Comparison of ENCODE assay signal across 1 cellular context in the genomic region with DNA sequence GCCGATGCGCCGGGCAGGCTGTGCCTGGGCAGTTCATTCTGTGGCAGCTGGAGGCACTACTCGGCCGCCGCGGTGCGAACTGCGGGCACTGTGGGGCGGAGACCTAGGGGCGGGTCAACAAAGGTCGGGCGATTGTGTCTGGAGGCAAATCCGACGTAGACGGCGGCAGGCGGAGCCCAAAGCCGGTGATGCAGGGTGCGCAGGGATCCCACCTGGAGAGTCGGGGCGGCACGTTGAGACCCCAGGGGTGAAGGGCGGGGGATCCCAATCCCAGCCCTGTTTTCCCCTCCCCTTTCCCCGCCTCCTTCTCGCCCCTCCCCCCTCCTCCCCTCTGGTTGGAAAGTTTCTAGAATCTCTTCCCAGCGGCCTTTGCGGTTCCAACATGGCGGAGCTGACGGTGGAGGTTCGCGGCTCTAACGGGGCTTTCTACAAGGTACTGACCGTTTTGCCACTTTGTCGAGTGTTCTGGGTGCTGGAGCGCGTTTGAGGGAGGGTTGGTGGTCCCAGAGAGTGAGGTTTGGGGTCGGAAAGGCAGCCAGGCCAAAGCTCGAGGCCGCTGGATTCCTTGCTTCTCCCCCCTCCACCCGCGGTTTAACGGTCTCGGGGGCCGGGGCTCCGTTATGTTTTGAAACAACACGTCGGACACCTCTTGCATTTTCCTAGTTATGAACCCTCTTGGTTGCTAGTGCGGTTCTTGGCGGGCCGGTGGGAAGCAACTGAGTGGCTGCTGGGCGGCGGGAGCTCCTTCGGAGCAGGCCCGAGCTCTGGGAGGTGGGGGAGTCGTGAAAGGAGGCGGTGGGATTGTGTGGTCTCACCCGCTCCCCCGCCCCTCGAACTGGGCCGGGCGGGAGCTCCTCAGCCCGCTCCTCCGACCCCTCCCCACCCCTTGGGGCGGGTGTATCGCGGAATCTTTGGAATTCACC.
TF ChIP-seq lines count a peak whose summit lies in the region.

A gene (plus strand): TSS at position 367 of the 923 bp plus-strand sequence. CDS start 16 bp downstream, at position 383.

TF ChIP-seq in HepG2, 621 proteins besides CTCF, POLR2A, EP300 and RAD21 (continued from another document and continues in another):
- TF ChIP-seq, protein P1, sequence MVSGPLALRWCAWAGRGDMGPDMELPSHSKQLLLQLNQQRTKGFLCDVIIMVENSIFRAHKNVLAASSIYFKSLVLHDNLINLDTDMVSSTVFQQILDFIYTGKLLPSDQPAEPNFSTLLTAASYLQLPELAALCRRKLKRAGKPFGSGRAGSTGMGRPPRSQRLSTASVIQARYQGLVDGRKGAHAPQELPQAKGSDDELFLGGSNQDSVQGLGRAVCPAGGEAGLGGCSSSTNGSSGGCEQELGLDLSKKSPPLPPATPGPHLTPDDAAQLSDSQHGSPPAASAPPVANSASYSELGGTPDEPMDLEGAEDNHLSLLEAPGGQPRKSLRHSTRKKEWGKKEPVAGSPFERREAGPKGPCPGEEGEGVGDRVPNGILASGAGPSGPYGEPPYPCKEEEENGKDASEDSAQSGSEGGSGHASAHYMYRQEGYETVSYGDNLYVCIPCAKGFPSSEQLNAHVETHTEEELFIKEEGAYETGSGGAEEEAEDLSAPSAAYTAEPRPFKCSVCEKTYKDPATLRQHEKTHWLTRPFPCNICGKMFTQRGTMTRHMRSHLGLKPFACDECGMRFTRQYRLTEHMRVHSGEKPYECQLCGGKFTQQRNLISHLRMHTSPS (CRISPR knock-in tag; IDR thresholded peaks at IDR 0.05; ENCODE audit: low read depth) = peak; percentile 19; the same call in 1 of the 2 replicates
- TF ChIP-seq ZNF30 (CRISPR knock-in tag; IDR thresholded peaks at IDR 0.05) (0 out of 2 replicates have a peak, but pooled peaks have one; percentile 56), HES4 (CRISPR knock-in tag; IDR thresholded peaks at IDR 0.05; ENCODE audit: borderline replicate concordance) (peak; percentile 27; the same call in 1 of the 2 replicates), ZNF230 (CRISPR knock-in tag; IDR thresholded peaks at IDR 0.05) (no peak), KDM5A (IDR thresholded peaks at IDR 0.05; ENCODE audit: borderline replicate concordance, low read length) (peak; percentile 91), KMT2A (CRISPR knock-in tag; IDR thresholded peaks at IDR 0.05) (0 out of 2 replicates have a peak, but pooled peaks have one; percentile 32), RXRA (CRISPR knock-in tag; IDR thresholded peaks at IDR 0.05) (peak; percentile 85), TOPORS (CRISPR knock-in tag; IDR thresholded peaks at IDR 0.05) (peak; percentile 72; the same call in 1 of the 2 replicates), DPF2 (CRISPR knock-in tag; IDR thresholded peaks at IDR 0.05; ENCODE audit: borderline replicate concordance, low read depth) (no peak), TOE1 (CRISPR knock-in tag; IDR thresholded peaks at IDR 0.05) (no peak), SMAD9 (CRISPR knock-in tag; IDR thresholded peaks at IDR 0.05) (no peak), ZNF614 (CRISPR knock-in tag; IDR thresholded peaks at IDR 0.05; ENCODE audit: borderline replicate concordance) (no peak)
- TF ChIP-seq, protein P2, sequence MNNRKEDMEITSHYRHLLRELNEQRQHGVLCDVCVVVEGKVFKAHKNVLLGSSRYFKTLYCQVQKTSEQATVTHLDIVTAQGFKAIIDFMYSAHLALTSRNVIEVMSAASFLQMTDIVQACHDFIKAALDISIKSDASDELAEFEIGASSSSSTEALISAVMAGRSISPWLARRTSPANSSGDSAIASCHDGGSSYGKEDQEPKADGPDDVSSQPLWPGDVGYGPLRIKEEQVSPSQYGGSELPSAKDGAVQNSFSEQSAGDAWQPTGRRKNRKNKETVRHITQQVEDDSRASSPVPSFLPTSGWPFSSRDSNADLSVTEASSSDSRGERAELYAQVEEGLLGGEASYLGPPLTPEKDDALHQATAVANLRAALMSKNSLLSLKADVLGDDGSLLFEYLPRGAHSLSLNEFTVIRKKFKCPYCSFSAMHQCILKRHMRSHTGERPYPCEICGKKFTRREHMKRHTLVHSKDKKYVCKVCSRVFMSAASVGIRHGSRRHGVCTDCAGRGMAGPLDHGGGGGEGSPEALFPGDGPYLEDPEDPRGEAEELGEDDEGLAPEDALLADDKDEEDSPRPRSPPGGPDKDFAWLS (CRISPR knock-in tag; IDR thresholded peaks at IDR 0.05; ENCODE audit: borderline replicate concordance) = no peak
- TF ChIP-seq, protein P3, sequence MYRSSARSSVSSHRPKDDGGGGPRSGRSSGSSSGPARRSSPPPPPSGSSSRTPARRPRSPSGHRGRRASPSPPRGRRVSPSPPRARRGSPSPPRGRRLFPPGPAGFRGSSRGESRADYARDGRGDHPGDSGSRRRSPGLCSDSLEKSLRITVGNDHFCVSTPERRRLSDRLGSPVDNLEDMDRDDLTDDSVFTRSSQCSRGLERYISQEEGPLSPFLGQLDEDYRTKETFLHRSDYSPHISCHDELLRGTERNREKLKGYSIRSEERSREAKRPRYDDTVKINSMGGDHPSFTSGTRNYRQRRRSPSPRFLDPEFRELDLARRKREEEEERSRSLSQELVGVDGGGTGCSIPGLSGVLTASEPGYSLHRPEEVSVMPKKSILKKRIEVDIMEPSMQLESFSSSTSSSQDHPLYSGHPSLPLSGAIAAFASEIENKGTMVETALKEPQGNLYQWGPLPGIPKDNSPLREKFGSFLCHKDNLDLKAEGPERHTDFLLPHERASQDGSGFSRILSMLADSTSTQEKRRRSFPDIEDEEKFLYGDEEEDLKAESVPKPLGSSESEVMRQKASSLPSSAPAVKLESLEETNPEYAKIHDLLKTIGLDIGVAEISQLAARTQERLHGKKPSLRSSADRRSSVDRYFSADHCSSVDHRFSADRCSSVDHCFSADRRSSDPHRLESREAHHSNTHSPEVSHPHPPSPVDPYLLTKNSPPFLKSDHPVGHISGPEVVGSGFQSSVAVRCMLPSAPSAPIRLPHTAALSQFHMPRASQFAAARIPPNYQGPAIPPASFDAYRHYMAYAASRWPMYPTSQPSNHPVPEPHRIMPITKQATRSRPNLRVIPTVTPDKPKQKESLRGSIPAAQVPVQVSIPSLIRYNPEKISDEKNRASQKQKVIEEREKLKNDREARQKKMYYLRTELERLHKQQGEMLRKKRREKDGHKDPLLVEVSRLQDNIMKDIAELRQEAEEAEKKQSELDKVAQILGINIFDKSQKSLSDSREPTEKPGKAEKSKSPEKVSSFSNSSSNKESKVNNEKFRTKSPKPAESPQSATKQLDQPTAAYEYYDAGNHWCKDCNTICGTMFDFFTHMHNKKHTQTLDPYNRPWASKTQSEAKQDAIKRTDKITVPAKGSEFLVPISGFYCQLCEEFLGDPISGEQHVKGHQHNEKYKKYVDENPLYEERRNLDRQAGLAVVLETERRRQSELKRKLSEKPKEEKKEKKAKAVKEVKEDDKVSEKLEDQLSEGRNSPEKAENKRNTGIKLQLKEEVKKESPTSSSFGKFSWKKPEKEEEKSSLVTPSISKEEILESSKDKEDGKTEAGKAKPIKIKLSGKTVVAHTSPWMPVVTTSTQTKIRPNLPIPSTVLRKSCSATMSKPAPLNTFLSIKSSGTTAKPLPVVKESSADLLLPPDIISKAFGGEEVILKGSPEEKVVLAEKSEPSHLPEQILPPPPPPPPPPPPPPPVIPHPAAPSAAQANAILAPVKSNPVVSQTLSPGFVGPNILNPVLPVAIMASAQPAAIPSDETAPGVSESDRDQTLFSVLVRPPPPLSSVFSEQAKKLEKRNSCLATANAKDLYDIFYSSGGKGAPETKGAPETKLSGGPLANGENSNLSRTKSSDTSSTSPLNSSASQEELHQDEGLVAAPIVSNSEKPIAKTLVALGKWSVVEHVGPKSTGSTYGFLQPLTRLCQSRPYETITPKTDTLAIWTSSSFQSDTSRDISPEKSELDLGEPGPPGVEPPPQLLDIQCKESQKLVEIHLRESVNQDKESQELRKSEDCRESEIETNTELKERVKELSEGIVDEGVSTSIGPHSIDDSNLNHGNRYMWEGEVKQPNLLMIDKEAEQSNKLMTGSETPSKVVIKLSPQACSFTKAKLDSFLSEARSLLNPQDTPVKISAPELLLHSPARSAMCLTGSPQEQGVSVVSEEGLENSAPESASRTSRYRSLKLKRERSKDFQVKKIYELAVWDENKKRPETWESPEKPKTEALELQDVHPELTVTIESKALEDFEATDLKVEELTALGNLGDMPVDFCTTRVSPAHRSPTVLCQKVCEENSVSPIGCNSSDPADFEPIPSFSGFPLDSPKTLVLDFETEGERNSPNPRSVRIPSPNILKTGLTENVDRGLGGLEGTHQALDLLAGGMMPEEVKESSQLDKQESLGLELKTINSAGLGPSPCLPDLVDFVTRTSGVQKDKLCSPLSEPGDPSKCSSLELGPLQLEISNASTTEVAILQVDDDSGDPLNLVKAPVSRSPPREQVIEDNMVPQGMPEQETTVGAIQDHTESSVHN (CRISPR knock-in tag; IDR thresholded peaks at IDR 0.05) = no peak
- TF ChIP-seq, protein P4, sequence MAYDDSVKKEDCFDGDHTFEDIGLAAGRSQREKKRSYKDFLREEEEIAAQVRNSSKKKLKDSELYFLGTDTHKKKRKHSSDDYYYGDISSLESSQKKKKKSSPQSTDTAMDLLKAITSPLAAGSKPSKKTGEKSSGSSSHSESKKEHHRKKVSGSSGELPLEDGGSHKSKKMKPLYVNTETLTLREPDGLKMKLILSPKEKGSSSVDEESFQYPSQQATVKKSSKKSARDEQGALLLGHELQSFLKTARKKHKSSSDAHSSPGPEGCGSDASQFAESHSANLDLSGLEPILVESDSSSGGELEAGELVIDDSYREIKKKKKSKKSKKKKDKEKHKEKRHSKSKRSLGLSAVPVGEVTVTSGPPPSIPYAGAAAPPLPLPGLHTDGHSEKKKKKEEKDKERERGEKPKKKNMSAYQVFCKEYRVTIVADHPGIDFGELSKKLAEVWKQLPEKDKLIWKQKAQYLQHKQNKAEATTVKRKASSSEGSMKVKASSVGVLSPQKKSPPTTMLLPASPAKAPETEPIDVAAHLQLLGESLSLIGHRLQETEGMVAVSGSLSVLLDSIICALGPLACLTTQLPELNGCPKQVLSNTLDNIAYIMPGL (CRISPR knock-in tag; IDR thresholded peaks at IDR 0.05; ENCODE audit: borderline replicate concordance in 1 of 2, low read depth in 1 of 2) = peak; percentile 65 to 72
- TF ChIP-seq, protein P5, sequence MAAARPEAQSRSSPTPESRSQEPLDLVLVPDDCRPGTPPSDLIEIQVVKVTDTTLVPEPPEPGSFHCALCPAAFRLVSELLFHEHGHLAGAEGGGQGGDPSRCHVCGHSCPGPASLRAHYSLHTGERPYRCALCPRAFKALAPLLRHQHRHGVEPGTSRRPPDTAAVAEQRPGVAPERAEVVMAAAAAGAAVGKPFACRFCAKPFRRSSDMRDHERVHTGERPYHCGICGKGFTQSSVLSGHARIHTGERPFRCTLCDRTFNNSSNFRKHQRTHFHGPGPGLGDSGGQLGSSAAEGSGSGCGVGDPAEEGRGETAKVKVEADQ (CRISPR knock-in tag; IDR thresholded peaks at IDR 0.05; ENCODE audit: borderline replicate concordance) = no peak
- TF ChIP-seq, protein P6, sequence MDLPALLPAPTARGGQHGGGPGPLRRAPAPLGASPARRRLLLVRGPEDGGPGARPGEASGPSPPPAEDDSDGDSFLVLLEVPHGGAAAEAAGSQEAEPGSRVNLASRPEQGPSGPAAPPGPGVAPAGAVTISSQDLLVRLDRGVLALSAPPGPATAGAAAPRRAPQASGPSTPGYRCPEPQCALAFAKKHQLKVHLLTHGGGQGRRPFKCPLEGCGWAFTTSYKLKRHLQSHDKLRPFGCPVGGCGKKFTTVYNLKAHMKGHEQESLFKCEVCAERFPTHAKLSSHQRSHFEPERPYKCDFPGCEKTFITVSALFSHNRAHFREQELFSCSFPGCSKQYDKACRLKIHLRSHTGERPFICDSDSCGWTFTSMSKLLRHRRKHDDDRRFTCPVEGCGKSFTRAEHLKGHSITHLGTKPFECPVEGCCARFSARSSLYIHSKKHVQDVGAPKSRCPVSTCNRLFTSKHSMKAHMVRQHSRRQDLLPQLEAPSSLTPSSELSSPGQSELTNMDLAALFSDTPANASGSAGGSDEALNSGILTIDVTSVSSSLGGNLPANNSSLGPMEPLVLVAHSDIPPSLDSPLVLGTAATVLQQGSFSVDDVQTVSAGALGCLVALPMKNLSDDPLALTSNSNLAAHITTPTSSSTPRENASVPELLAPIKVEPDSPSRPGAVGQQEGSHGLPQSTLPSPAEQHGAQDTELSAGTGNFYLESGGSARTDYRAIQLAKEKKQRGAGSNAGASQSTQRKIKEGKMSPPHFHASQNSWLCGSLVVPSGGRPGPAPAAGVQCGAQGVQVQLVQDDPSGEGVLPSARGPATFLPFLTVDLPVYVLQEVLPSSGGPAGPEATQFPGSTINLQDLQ (CRISPR knock-in tag; IDR thresholded peaks at IDR 0.05) = no peak
- TF ChIP-seq, protein P7, sequence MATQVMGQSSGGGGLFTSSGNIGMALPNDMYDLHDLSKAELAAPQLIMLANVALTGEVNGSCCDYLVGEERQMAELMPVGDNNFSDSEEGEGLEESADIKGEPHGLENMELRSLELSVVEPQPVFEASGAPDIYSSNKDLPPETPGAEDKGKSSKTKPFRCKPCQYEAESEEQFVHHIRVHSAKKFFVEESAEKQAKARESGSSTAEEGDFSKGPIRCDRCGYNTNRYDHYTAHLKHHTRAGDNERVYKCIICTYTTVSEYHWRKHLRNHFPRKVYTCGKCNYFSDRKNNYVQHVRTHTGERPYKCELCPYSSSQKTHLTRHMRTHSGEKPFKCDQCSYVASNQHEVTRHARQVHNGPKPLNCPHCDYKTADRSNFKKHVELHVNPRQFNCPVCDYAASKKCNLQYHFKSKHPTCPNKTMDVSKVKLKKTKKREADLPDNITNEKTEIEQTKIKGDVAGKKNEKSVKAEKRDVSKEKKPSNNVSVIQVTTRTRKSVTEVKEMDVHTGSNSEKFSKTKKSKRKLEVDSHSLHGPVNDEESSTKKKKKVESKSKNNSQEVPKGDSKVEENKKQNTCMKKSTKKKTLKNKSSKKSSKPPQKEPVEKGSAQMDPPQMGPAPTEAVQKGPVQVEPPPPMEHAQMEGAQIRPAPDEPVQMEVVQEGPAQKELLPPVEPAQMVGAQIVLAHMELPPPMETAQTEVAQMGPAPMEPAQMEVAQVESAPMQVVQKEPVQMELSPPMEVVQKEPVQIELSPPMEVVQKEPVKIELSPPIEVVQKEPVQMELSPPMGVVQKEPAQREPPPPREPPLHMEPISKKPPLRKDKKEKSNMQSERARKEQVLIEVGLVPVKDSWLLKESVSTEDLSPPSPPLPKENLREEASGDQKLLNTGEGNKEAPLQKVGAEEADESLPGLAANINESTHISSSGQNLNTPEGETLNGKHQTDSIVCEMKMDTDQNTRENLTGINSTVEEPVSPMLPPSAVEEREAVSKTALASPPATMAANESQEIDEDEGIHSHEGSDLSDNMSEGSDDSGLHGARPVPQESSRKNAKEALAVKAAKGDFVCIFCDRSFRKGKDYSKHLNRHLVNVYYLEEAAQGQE (IDR thresholded peaks at IDR 0.05; ENCODE audit: borderline replicate concordance in 1 of 2, low read depth in 1 of 2, low read length in 2 of 2) = peak in 1 of 2 experiments; percentile 57; a peak in 1 of 4 replicates
